33 cellular contexts compared by ENCODE assay signal in the genomic region with DNA sequence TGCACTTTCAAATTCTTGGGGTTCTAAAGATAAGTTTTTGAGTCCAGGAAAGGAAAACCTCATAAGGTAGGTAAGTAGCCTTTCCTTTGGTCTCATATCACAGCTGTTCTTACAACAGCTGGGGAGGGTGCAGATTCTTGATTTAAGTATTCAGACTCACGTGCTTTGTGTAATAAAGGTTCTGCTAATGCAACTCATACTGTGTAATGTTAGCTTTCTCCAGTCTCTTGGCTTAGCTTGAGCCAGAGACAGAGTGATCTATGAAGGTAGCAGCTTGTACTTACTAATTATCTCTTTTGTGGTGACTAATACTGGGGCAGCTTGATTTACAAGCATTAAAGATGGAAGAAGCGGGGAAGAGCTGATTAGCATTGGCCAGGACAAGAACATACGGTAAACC.
DNase-seq lines count a peak whose midpoint lies in the region; ATAC-seq, FAIRE-seq and TF ChIP-seq lines count a peak whose summit lies in the region.
"Had no signal": no experiment of that assay in that cellular context is flagged by ENCODE, and none has a peak within 500 bp of the region (broad histone marks: within the 10 kb centered on the region; RNA-seq: fewer than 3 reads in every experiment).

No MANE protein-coding gene starts in this region.

- no TSS peak for BruUV-seq in K562 (replicated peaks; lab: Mats Ljungman, UMichigan)

- no peak for FAIRE-seq in K562 (lab: Jason Lieb, UNC)
- FAIRE-seq: A204.1, colon had no signal

- no peaks in the 10 kb centered on the region for H3K36me3 Mint-ChIP-seq in activated naive CD4-positive, alpha-beta T cell treated with anti-CD3 and anti-CD28 coated beads for 36 hours (ENCODE audit: low read depth)
- H3K36me3 Mint-ChIP-seq in activated T-helper 17 cell treated with anti-CD3 and anti-CD28 coated beads, Interleukin-2, amount 50 U/mL, for 72 hours (ENCODE audit: low read depth) = no peaks in the 10 kb centered on the region
- H3K36me3 Mint-ChIP-seq: activated naive CD8-positive, alpha-beta T cell had no signal

- no peaks in the 10 kb centered on the region for H3K79me2 ChIP-seq in K562 (ENCODE audit: control insufficient read depth, insufficient read depth, low read length)
- H3K79me2 ChIP-seq: parathyroid adenoma had no signal

- H3K4me3 ChIP-seq in K562 (no peak overlapping the region), foreskin fibroblast (ENCODE audit: low read depth in 1 of 2, low read length in 2 of 2) (no peak overlapping the region)
- H3K4me3 ChIP-seq: cardiac muscle cell, gastrocnemius medialis, lower lobe of right lung, SJCRH30, thoracic aorta had no signal

- H3K4me2 ChIP-seq in K562 (ENCODE audit: insufficient read depth, low read length) = no peak overlapping the region

- TF ChIP-seq RAD21 in K562 (CRISPR knock-in tag; conservative IDR thresholded peaks at IDR 0.05 in 1 of 2, IDR thresholded peaks at IDR 0.05 in 1 of 2) = no peak

- WGBS in K562 (ENCODE audit: insufficient coverage, low coverage, missing lambda C conversion rate) = 4% methylated on average over 3 of the region's 3 CpGs

- H3K4me3 Mint-ChIP-seq in activated naive CD4-positive, alpha-beta T cell treated with anti-CD3 and anti-CD28 coated beads for 36 hours = no peak overlapping the region
- no peak overlapping the region for H3K4me3 Mint-ChIP-seq in activated T-helper 17 cell treated with anti-CD3 and anti-CD28 coated beads, Interleukin-2, amount 50 U/mL, for 72 hours
- H3K4me3 Mint-ChIP-seq: activated CD8-positive, alpha-beta T cell treated with anti-CD3 and anti-CD28 coated beads, Interleukin-2, amount 10 ng/mL, durations not matched to agents 7 days and 5 days; activated naive CD8-positive, alpha-beta T cell; CD4-positive, alpha-beta T cell; IgD-negative memory B cell; nephron progenitor cell; stimulated activated naive CD8-positive, alpha-beta T cell treated with anti-CD3 and anti-CD28 coated beads, Interleukin-15, Interleukin-2, amounts not matched to agents 100 ng/mL and 50 ng/mL, for 24 hours had no signal

- peaks cover 2 to 4% of the 10 kb centered on the region in 2 experiments; a peak in 2 of 5 replicates for H3K27me3 ChIP-seq in K562 (ENCODE audit: control insufficient read depth in 2 of 2, insufficient read depth in 2 of 2, low read length in 2 of 2)
- H3K27me3 ChIP-seq: cardiac muscle cell, gastrocnemius medialis, SJCRH30 had no signal

- CTCF ChIA-PET in K562 (lab: Yijun Ruan, JAX; ENCODE audit: low intra/inter-chr PET ratio) = no interaction called here
- CTCF ChIA-PET in activated naive CD4-positive, alpha-beta T cell treated with anti-CD3 and anti-CD28 coated beads for 36 hours (lab: Charles Lee) = interaction anchor here (1.5 kb wide), 1 partner anchor 8 kb away, joined by 4 read pairs; no protein-coding TSS in a partner anchor

- TF ChIP-seq EP300 in K562 (IDR thresholded peaks at IDR 0.05; ENCODE audit: low read length) = no peak

- in situ Hi-C loops in K562 (cut with MboI) = no loop called here

- no peaks in the 10 kb centered on the region for H4K20me1 ChIP-seq in K562 (replicated peaks; ENCODE audit: control insufficient read depth, insufficient read depth, low read length)

- POLR2A ChIA-PET in K562 (lab: Yijun Ruan, JAX) = interaction anchor here (0.7 to 0.8 kb wide), 2 partner anchors 13 to 33 kb away, joined by 3 read pairs; no protein-coding TSS in a partner anchor

- H3K27me3 Mint-ChIP-seq in activated naive CD4-positive, alpha-beta T cell treated with anti-CD3 and anti-CD28 coated beads for 36 hours (ENCODE audit: low read depth) = peaks cover 5% of the 10 kb centered on the region
- H3K27me3 Mint-ChIP-seq in activated T-helper 17 cell treated with anti-CD3 and anti-CD28 coated beads, Interleukin-2, amount 50 U/mL, for 72 hours = peaks cover 15% of the 10 kb centered on the region

- H3K4me1 ChIP-seq in K562 (replicated peaks in 1 of 2; ENCODE audit: control insufficient read depth in 2 of 2, insufficient read depth in 2 of 2, low read length in 2 of 2) = peaks cover 4 to 11% of the 10 kb centered on the region in 2 experiments
- H3K4me1 ChIP-seq: lower lobe of right lung, parathyroid adenoma had no signal

- H3K4me1 Mint-ChIP-seq in activated naive CD4-positive, alpha-beta T cell treated with anti-CD3 and anti-CD28 coated beads for 36 hours (ENCODE audit: low read depth) = no peaks in the 10 kb centered on the region
- H3K4me1 Mint-ChIP-seq in activated T-helper 17 cell treated with anti-CD3 and anti-CD28 coated beads, Interleukin-2, amount 50 U/mL, for 72 hours = no peaks in the 10 kb centered on the region
- H3K4me1 Mint-ChIP-seq: IgD-negative memory B cell had no signal

- ATAC-seq in K562 = no peak
- ATAC-seq in activated T-helper 17 cell treated with anti-CD3 and anti-CD28 coated beads, Interleukin-2, amount 50 U/mL, for 72 hours (replicated peaks) = no peak
- ATAC-seq: activated CD8-positive, alpha-beta T cell treated with anti-CD3 and anti-CD28 coated beads, Interleukin-2, amount 10 ng/mL, durations not matched to agents 7 days and 5 days; gastrocnemius medialis; lower lobe of right lung had no signal

- TF ChIP-seq POLR2A in K562 (conservative IDR thresholded peaks at IDR 0.05) = no peak

- no peak overlapping the region for H2AFZ ChIP-seq in K562 (ENCODE audit: low read depth, low read length)
- H2AFZ ChIP-seq: parathyroid adenoma had no signal

- H3K9ac ChIP-seq in K562 (ENCODE audit: insufficient read depth in 1 of 2, low read depth in 2 of 2, low read length in 2 of 2) = no peak overlapping the region
- H3K9ac ChIP-seq: parathyroid adenoma had no signal

- no peaks in the 10 kb centered on the region for H3K9me3 ChIP-seq in K562 (replicated peaks; ENCODE audit: control insufficient read depth, insufficient read depth, low read depth, low read length)
- H3K9me3 ChIP-seq: gastrocnemius medialis, lower lobe of right lung, SJCRH30, thoracic aorta had no signal

- H3K27ac Mint-ChIP-seq in activated naive CD4-positive, alpha-beta T cell treated with anti-CD3 and anti-CD28 coated beads for 36 hours = no peak overlapping the region
- H3K27ac Mint-ChIP-seq in activated T-helper 17 cell treated with anti-CD3 and anti-CD28 coated beads, Interleukin-2, amount 50 U/mL, for 72 hours = no peak overlapping the region
- H3K27ac Mint-ChIP-seq: activated CD8-positive, alpha-beta T cell treated with anti-CD3 and anti-CD28 coated beads, Interleukin-2, amount 10 ng/mL, durations not matched to agents 7 days and 5 days; activated naive CD8-positive, alpha-beta T cell; CD4-positive, alpha-beta T cell; IgD-negative memory B cell; nephron progenitor cell; stimulated activated naive CD8-positive, alpha-beta T cell treated with anti-CD3 and anti-CD28 coated beads, Interleukin-15, Interleukin-2, amounts not matched to agents 100 ng/mL and 50 ng/mL, for 24 hours had no signal

- intact Hi-C loops in K562 (cut with micrococcal nuclease) = no loop called here
- intact Hi-C loops in activated naive CD4-positive, alpha-beta T cell treated with anti-CD3 and anti-CD28 coated beads for 36 hours (cut with micrococcal nuclease) = no loop called here

- no peak for TF ChIP-seq CTCF in K562 (IDR thresholded peaks at IDR 0.05 in 2 of 3, conservative IDR thresholded peaks at IDR 0.05 in 1 of 3; ENCODE audit: insufficient read depth in 2 of 3, low read depth in 1 of 3, low read length in 3 of 3)
- TF ChIP-seq CTCF in foreskin fibroblast (IDR thresholded peaks at IDR 0.05; ENCODE audit: low read depth, low read length) = no peak

- no peaks in the 10 kb centered on the region for H3K9me1 ChIP-seq in K562 (ENCODE audit: control insufficient read depth, insufficient read depth, low read length)

- H3K9me3 Mint-ChIP-seq in activated naive CD4-positive, alpha-beta T cell treated with anti-CD3 and anti-CD28 coated beads for 36 hours = no peaks in the 10 kb centered on the region
- H3K9me3 Mint-ChIP-seq in activated T-helper 17 cell treated with anti-CD3 and anti-CD28 coated beads, Interleukin-2, amount 50 U/mL, for 72 hours = no peaks in the 10 kb centered on the region
- H3K9me3 Mint-ChIP-seq: CD4-positive, alpha-beta T cell; IgD-negative memory B cell; nephron progenitor cell; stimulated activated naive CD8-positive, alpha-beta T cell treated with anti-CD3 and anti-CD28 coated beads, Interleukin-15, Interleukin-2, amounts not matched to agents 100 ng/mL and 50 ng/mL, for 24 hours had no signal

- H3K36me3 ChIP-seq in K562 (ENCODE audit: control insufficient read depth, insufficient read depth, low read length) = no peaks in the 10 kb centered on the region
- H3K36me3 ChIP-seq: cardiac muscle cell, gastrocnemius medialis, lower lobe of right lung, SJCRH30, thoracic aorta had no signal

- H3K27ac ChIP-seq in K562 (ENCODE audit: extremely low read depth, low read depth, low read length) = no peak overlapping the region
- H3K27ac ChIP-seq: cardiac muscle cell, lower lobe of right lung, parathyroid adenoma, SJCRH30, VCaP had no signal

- peak; percentile 45 for DNase-seq in A172 (ENCODE audit: low spot score)
- DNase-seq in NCI-H2081 (lab: John Stamatoyannopoulos, UW) = peak; percentile 52 to 81
- DNase-seq in K562 (ENCODE audit: extremely low read depth in 1 of 4, low spot score in 3 of 4) = no peak
- DNase-seq in foreskin fibroblast = peak; percentile 32 to 52
- no peak for DNase-seq in activated naive CD4-positive, alpha-beta T cell treated with anti-CD3 and anti-CD28 coated beads for 36 hours
- DNase-seq in AG20443 (ENCODE audit: low spot score) = no peak
- DNase-seq in MV-4-11 (lab: John Stamatoyannopoulos, UW) = no peak
- DNase-seq: activated CD4-positive, alpha-beta T cell treated with anti-CD3 and anti-CD28 coated beads for 4 hours; activated CD8-positive, alpha-beta T cell treated with anti-CD3 and anti-CD28 coated beads, Interleukin-2, amount 10 ng/mL, durations not matched to agents 7 days and 5 days; activated T-cell treated with anti-CD3 and anti-CD28 coated beads for 4 hours; AML-193; aorta; CD4-positive, alpha-beta T cell; effector CD4-positive, alpha-beta T cell; gastrocnemius medialis; kidney glomerular epithelial cell; lower lobe of right lung; NCI-H1092; NCI-H1930; nephron progenitor cell; stimulated activated CD8-positive, alpha-beta memory T cell treated with anti-CD3 and anti-CD28 coated beads, Interleukin-4, amount 100 ng/mL, for 48 hours; SW 1271 had no signal

Comparison
In these comparisons a context has a peak if more than half of its experiments do, and no peak if none do; other contexts are left out.
1. DNase-seq: peak in A172 (single experiment), NCI-H2081 (2 of 2) and foreskin fibroblast (2 of 2); none in K562 (0 of 4), activated naive CD4-positive, alpha-beta T cell treated with anti-CD3 and anti-CD28 coated beads for 36 hours (single experiment), AG20443 (single experiment) and MV-4-11 (single experiment).